ENCODE assay signal across 8 cellular contexts in the genomic region with DNA sequence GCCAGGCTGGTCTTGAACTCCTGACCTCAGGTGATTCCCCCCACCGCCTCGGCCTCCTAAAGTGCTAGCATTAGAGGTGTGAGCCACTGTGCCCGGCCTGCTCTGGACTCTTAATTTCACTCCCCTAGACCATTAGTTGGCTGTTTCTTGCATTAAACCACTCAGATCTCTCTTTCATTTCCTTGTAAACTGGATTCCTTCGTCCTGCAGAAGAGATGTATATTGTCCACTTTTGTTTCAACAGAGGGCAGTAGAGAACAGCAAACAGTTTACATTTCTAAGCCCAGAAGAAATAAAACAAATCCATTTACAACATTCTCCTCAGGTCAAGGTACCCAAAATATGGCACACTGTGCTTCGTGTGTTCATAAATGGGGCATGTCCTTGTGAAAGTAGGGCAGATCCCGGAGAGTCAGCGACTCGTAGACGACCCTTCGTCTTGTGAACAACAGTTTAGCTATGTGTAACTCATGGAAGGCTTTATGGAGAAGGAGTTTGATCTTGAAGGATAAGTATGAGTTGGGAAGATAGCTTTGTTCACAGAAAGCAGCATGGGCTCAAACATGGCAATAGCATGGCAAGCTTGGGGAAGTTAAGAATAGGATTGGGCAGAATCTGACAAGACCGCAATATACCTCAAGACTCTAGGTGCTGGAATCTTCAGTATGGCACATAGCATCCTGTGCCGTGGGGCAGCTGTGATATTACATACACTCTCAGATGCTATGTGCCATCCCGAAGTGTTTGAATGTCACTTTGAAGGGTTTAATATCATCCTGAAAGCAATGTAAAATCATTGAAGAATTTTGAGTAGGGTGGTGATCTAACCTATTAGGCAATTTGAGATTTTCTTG. TPM values are rescaled to one million over a fixed set of nuclear protein-coding genes. Genes with fewer than 3 reads are reported as not detected.
DNase-seq lines count a peak whose midpoint lies in the region; ATAC-seq and TF ChIP-seq lines count a peak whose summit lies in the region.
"Not testable (repeated sequence)": the region's sequence is repeated elsewhere in the genome, so short reads cannot be mapped to it uniquely, and the experiment has no call there.

No MANE protein-coding gene starts in this region.

- not testable (repeated sequence) for H3K36me3 ChIP-seq in endodermal cell (ENCODE audit: control insufficient read depth, insufficient read depth, low read length); kidney epithelial cell (ENCODE audit: control insufficient read depth, insufficient read depth, low read length)

- not testable (repeated sequence) for DNase-seq in AG04450 (ENCODE audit: low read depth, low spot score); activated B cell treated with CpG ODN at 0.5 μM for 24 hours; kidney epithelial cell (ENCODE audit: low read depth); progenitor cell of endocrine pancreas (ENCODE audit: low spot score, unreplicated experiment)
- peak; percentile 19 for DNase-seq in GM04504 (ENCODE audit: low read depth)
- DNase-seq in HS-5 (ENCODE audit: low read depth) = peak; percentile 18
- DNase-seq in NCI-H748 (lab: John Stamatoyannopoulos, UW; ENCODE audit: unreplicated experiment) = peak; percentile 50
- DNase-seq in endodermal cell = peak; percentile 45

- 70% methylated on average over 9 to 10 of the region's 13 CpGs for WGBS in endodermal cell (ENCODE audit: insufficient coverage in 1 of 2, insufficient read length in 1 of 2), 2 experiments

- H3K4me1 Mint-ChIP-seq in activated B cell treated with CpG ODN at 0.5 μM for 24 hours = peaks cover 17% of the 10 kb centered on the region
- H3K4me1 Mint-ChIP-seq in endodermal cell; progenitor cell of endocrine pancreas (ENCODE audit: low read depth): not testable (repeated sequence)

- not testable (repeated sequence) for H3K9me3 ChIP-seq in AG04450 (ENCODE audit: control insufficient read depth, insufficient read depth, low read length); endodermal cell (ENCODE audit: control insufficient read depth, low read length)

- POLR2A ChIA-PET in AG04450 (lab: Yijun Ruan, JAX) = not testable (repeated sequence)
- POLR2A ChIA-PET in activated B cell treated with CpG ODN at 0.5 μM for 24 hours (lab: Charles Lee) = interaction anchor here (0.6 to 1.5 kb wide), 4 partner anchors 60 to 94 kb away, joined by 3 to 8 read pairs (median 6); partner anchors contain the start of gene FCRLA

- not testable (repeated sequence) for H3K4me3 Mint-ChIP-seq in activated B cell treated with CpG ODN at 0.5 μM for 24 hours; endodermal cell; progenitor cell of endocrine pancreas (ENCODE audit: low read depth)

- H3K4me1 ChIP-seq in endodermal cell (ENCODE audit: control insufficient read depth, insufficient read depth, low read length) = not testable (repeated sequence)

- not testable (repeated sequence) for H3K27ac Mint-ChIP-seq in activated B cell treated with CpG ODN at 0.5 μM for 24 hours, endodermal cell, progenitor cell of endocrine pancreas

- not testable (repeated sequence) for H3K27me3 ChIP-seq in AG04450 (ENCODE audit: control insufficient read depth, insufficient read depth, low read length); endodermal cell (ENCODE audit: control insufficient read depth, insufficient read depth, low read length, poor library complexity, severe bottlenecking); kidney epithelial cell (ENCODE audit: control insufficient read depth, insufficient read depth, low read length)

- H3K36me3 Mint-ChIP-seq in activated B cell treated with CpG ODN at 0.5 μM for 24 hours (ENCODE audit: low read depth); endodermal cell (ENCODE audit: low read depth); progenitor cell of endocrine pancreas (ENCODE audit: insufficient read depth): not testable (repeated sequence)

- ATAC-seq in activated B cell treated with CpG ODN at 0.5 μM for 24 hours (ENCODE audit: low read depth) = peak; percentile 65

- CTCF ChIA-PET in AG04450 (lab: Charles Lee) (interaction anchor here (0.7 to 2.1 kb wide), 4 partner anchors 35 to 93 kb away, joined by 3 to 21 read pairs (median 9); no protein-coding TSS in a partner anchor), activated B cell treated with CpG ODN at 0.5 μM for 24 hours (lab: Charles Lee) (interaction anchor here (0.6 to 1.8 kb wide), 7 partner anchors 60 to 124 kb away, joined by 3 to 30 read pairs (median 3); partner anchors contain the start of gene FCRLA)

- H3K27ac ChIP-seq in AG04450 (ENCODE audit: low read depth, low read length); endodermal cell (ENCODE audit: low read depth, low read length): not testable (repeated sequence)

- TF ChIP-seq CTCF in AG04450 (IDR thresholded peaks at IDR 0.05; ENCODE audit: low read depth, low read length) = peak; percentile 60
- not testable (repeated sequence) for TF ChIP-seq CTCF in activated B cell treated with CpG ODN at 0.5 μM for 24 hours (IDR thresholded peaks at IDR 0.05)
- peak; percentile 71 for TF ChIP-seq CTCF in endodermal cell (conservative IDR thresholded peaks at IDR 0.05)
- peak; percentile 34 for TF ChIP-seq CTCF in kidney epithelial cell (IDR thresholded peaks at IDR 0.05; ENCODE audit: insufficient read depth, low read length, poor library complexity, severe bottlenecking)
- TF ChIP-seq CTCF in progenitor cell of endocrine pancreas (IDR thresholded peaks at IDR 0.05; ENCODE audit: unreplicated experiment) = peak; percentile 61

- intact Hi-C loops in activated B cell treated with CpG ODN at 0.5 μM for 24 hours (cut with micrococcal nuclease) = loop anchor here (5.0 to 10.0 kb wide), 2 partner anchors 90 to 163 kb away; no protein-coding TSS in a partner anchor

- H3K9ac ChIP-seq in endodermal cell (ENCODE audit: extremely low read depth, low read length, poor library complexity, severe bottlenecking) = not testable (repeated sequence)

- H3K27me3 Mint-ChIP-seq in activated B cell treated with CpG ODN at 0.5 μM for 24 hours; endodermal cell (ENCODE audit: insufficient read depth): not testable (repeated sequence)
- H3K27me3 Mint-ChIP-seq in progenitor cell of endocrine pancreas = peaks cover 20% of the 10 kb centered on the region

- H3K9me3 Mint-ChIP-seq in activated B cell treated with CpG ODN at 0.5 μM for 24 hours; endodermal cell; progenitor cell of endocrine pancreas (ENCODE audit: low read depth): not testable (repeated sequence)

- not testable (repeated sequence) for H3K4me3 ChIP-seq in AG04450 (ENCODE audit: low read depth, low read length); endodermal cell (ENCODE audit: low read length); kidney epithelial cell (ENCODE audit: low read depth, low read length)

RNA-seq across cellular contexts. Expression of gene FCGR2B, which starts 15.2 kb away (rescaled TPM):
- not detected in 2 replicates for polyA plus RNA-seq in AG04450 (2011; rRNA removed)
- not detected in 2 replicates for polyA minus RNA-seq in AG04450 (2011; rRNA and poly(A)+ RNA removed)
- 72.3 and 77.5 TPM in 2 replicates for total RNA-seq in activated B cell treated with CpG ODN at 0.5 μM for 24 hours
- not detected for total RNA-seq in endodermal cell
- polyA plus RNA-seq in endodermal cell (2013, experiment 1 of 2) = not detected
- polyA plus RNA-seq in endodermal cell (2013, experiment 2 of 2) = not detected
- not detected in 2 replicates for total RNA-seq in kidney epithelial cell
- total RNA-seq in progenitor cell of endocrine pancreas = 0.36 and 0.55 TPM in 2 replicates

RNA-seq across cellular contexts. Expression of gene FCGR3B, which starts 16.8 kb away (rescaled TPM):
- not detected in 2 replicates for polyA plus RNA-seq in AG04450 (2011; rRNA removed)
- polyA minus RNA-seq in AG04450 (2011; rRNA and poly(A)+ RNA removed) = not detected in 2 replicates
- total RNA-seq in activated B cell treated with CpG ODN at 0.5 μM for 24 hours = not detected in 2 replicates
- not detected for total RNA-seq in endodermal cell
- not detected for polyA plus RNA-seq in endodermal cell (2013, experiment 1 of 2)
- polyA plus RNA-seq in endodermal cell (2013, experiment 2 of 2) = not detected
- total RNA-seq in kidney epithelial cell = not detected in 2 replicates
- total RNA-seq in progenitor cell of endocrine pancreas = not detected in 2 replicates

RNA-seq across cellular contexts. Expression of gene FCRLA, which starts 59.3 kb away (rescaled TPM):
- polyA plus RNA-seq in AG04450 (2011; rRNA removed) = 0.12 and 0.15 TPM in 2 replicates
- polyA minus RNA-seq in AG04450 (2011; rRNA and poly(A)+ RNA removed) = 0.30 TPM in 1 of 2 replicates, not detected in the other
- total RNA-seq in activated B cell treated with CpG ODN at 0.5 μM for 24 hours = 175 and 178 TPM in 2 replicates
- total RNA-seq in endodermal cell = not detected
- not detected for polyA plus RNA-seq in endodermal cell (2013, experiment 1 of 2)
- not detected for polyA plus RNA-seq in endodermal cell (2013, experiment 2 of 2)
- total RNA-seq in kidney epithelial cell = 0.88 and 2.1 TPM in 2 replicates
- not detected in 2 replicates for total RNA-seq in progenitor cell of endocrine pancreas

Comparison
In these comparisons a context has a peak if more than half of its experiments do, and no peak if none do; other contexts are left out.
1. RNA of gene FCGR2B, which starts 15.2 kb away (total RNA-seq): 72.3 to 77.5 TPM in activated B cell treated with CpG ODN at 0.5 μM for 24 hours; 0.36 to 0.55 TPM in progenitor cell of endocrine pancreas, not detected in endodermal cell and not detected in kidney epithelial cell; every median in the first group is over 10 times any median in the second.
2. RNA of gene FCRLA, which starts 59.3 kb away (total RNA-seq): 175 to 178 TPM in activated B cell treated with CpG ODN at 0.5 μM for 24 hours; 0.88 to 2.1 TPM in kidney epithelial cell, not detected in endodermal cell and not detected in progenitor cell of endocrine pancreas; every median in the first group is over 10 times any median in the second.